14 cellular contexts compared by ENCODE assay signal in genomic region chr12:39127401-39127800, GRCh38.
DNase-seq lines count a peak whose midpoint lies in the region; FAIRE-seq and TF ChIP-seq lines count a peak whose summit lies in the region.
"Had no signal": no experiment of that assay in that cellular context is flagged by ENCODE, and none has a peak within 500 bp of the region (broad histone marks: within the 10 kb centered on the region; RNA-seq: fewer than 3 reads in every experiment).

No MANE protein-coding gene starts in this region.

- 11% methylated on average over 4 of the region's 4 CpGs for WGBS in smooth muscle cell (ENCODE audit: low lambda C conversion rate)

- H3K27ac ChIP-seq in HEK293 (ENCODE audit: extremely low read depth, low read depth, low read length) (no peak overlapping the region), smooth muscle cell (ENCODE audit: low read depth) (peak overlapping the region; percentile 57)
- H3K27ac ChIP-seq: ascending aorta had no signal

- POLR2A ChIA-PET in HEK293 (lab: Yijun Ruan, JAX): no interaction called here

- no peaks in the 10 kb centered on the region for H3K79me2 ChIP-seq in smooth muscle cell (ENCODE audit: low read depth)

- H3F3A ChIP-seq in smooth muscle cell (ENCODE audit: low read depth): no peaks in the 10 kb centered on the region

- DNase-seq in T1000 (lab: John Stamatoyannopoulos, UW): peak; percentile 54
- DNase-seq in glomerular visceral epithelial cell (ENCODE audit: extremely low spot score): peak; percentile 60
- DNase-seq in smooth muscle cell (lab: John Stamatoyannopoulos, UW; ENCODE audit: unreplicated experiment): no peak
- no peak for DNase-seq in activated CD4-positive, alpha-beta T cell treated with anti-CD3 and anti-CD28 coated beads for 4 hours
- DNase-seq in occipital lobe (lab: John Stamatoyannopoulos, UW): no peak
- no peak for DNase-seq in activated naive CD4-positive, alpha-beta T cell (lab: John Stamatoyannopoulos, UW)
- no peak for DNase-seq in GM12892 (ENCODE audit: insufficient read length)
- DNase-seq: activated B cell treated with CpG ODN at 0.5 μM for 24 hours; activated T-cell treated with anti-CD3 and anti-CD28 coated beads, Interleukin-2, amount 50 U/mL, for 24 hours; right cardiac atrium; SHP77 treated with DMSO at 0.1 percent for 48 hours had no signal

- no peak overlapping the region for H3K9ac ChIP-seq in smooth muscle cell (ENCODE audit: low read depth)

- H3K36me3 ChIP-seq in HEK293 (ENCODE audit: control insufficient read depth in 2 of 2, insufficient read depth in 1 of 2, low read length in 2 of 2): no peaks in the 10 kb centered on the region
- no peaks in the 10 kb centered on the region for H3K36me3 ChIP-seq in smooth muscle cell (ENCODE audit: low read depth)
- H3K36me3 ChIP-seq: ascending aorta had no signal

- FAIRE-seq in GM12892 (lab: Jason Lieb, UNC): no peak
- FAIRE-seq: GM12891 had no signal

- no peaks in the 10 kb centered on the region for H3K4me1 ChIP-seq in HEK293 (ENCODE audit: control insufficient read depth, insufficient read depth, low read length)
- no peaks in the 10 kb centered on the region for H3K4me1 ChIP-seq in smooth muscle cell (ENCODE audit: low read depth)
- H3K4me1 ChIP-seq: ascending aorta had no signal

- CTCF ChIA-PET in HEK293 (lab: Yijun Ruan, JAX): interaction anchor here (0.6 to 0.8 kb wide), 2 partner anchors 24 to 192 kb away, joined by 3 to 6 read pairs; no protein-coding TSS in a partner anchor

- TF ChIP-seq CTCF in HEK293 (tag by site-specific recombination; IDR thresholded peaks at IDR 0.05) (no peak), smooth muscle cell (IDR thresholded peaks at IDR 0.05; ENCODE audit: borderline replicate concordance, insufficient read depth, poor library complexity, severe bottlenecking) (no peak)

- peak overlapping the region; percentile 56 for H2AFZ ChIP-seq in smooth muscle cell (ENCODE audit: low read depth)

- H3K9me3 ChIP-seq in HEK293 (ENCODE audit: control insufficient read depth, insufficient read depth, low read depth, low read length) (no peaks in the 10 kb centered on the region), smooth muscle cell (replicated peaks; ENCODE audit: low read depth) (no peaks in the 10 kb centered on the region)
- H3K9me3 ChIP-seq: ascending aorta had no signal

- H3K4me2 ChIP-seq in smooth muscle cell: peak overlapping the region; percentile 66

- TF ChIP-seq POLR2A in GM12892 (IDR thresholded peaks at IDR 0.05; ENCODE audit: low read depth, low read length): no peak

- no peaks in the 10 kb centered on the region for H3K27me3 ChIP-seq in smooth muscle cell (ENCODE audit: low read depth)
- H3K27me3 ChIP-seq: ascending aorta had no signal

- no peaks in the 10 kb centered on the region for H4K20me1 ChIP-seq in smooth muscle cell (ENCODE audit: low read depth)

- H3K4me3 ChIP-seq in HEK293 (ENCODE audit: low read depth, low read length): no peak overlapping the region
- H3K4me3 ChIP-seq in smooth muscle cell: no peak overlapping the region
- H3K4me3 ChIP-seq: ascending aorta had no signal

TF ChIP-seq in HEK293, 187 proteins besides CTCF, POLR2A, EP300 and RAD21 (continues in another document):
- 0 out of 2 replicates have a peak, but pooled peaks have one; percentile 50 for TF ChIP-seq ZNF660 (tag by site-specific recombination; IDR thresholded peaks at IDR 0.05)
- TF ChIP-seq ZNF23 (tag by site-specific recombination; IDR thresholded peaks at IDR 0.05; ENCODE audit: borderline replicate concordance): no peak
- TF ChIP-seq ZNF670 (tag by site-specific recombination; IDR thresholded peaks at IDR 0.05; ENCODE audit: low read depth): no peak
- TF ChIP-seq, protein P1, sequence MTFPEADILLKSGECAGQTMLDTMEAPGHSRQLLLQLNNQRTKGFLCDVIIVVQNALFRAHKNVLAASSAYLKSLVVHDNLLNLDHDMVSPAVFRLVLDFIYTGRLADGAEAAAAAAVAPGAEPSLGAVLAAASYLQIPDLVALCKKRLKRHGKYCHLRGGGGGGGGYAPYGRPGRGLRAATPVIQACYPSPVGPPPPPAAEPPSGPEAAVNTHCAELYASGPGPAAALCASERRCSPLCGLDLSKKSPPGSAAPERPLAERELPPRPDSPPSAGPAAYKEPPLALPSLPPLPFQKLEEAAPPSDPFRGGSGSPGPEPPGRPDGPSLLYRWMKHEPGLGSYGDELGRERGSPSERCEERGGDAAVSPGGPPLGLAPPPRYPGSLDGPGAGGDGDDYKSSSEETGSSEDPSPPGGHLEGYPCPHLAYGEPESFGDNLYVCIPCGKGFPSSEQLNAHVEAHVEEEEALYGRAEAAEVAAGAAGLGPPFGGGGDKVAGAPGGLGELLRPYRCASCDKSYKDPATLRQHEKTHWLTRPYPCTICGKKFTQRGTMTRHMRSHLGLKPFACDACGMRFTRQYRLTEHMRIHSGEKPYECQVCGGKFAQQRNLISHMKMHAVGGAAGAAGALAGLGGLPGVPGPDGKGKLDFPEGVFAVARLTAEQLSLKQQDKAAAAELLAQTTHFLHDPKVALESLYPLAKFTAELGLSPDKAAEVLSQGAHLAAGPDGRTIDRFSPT (tag by site-specific recombination; IDR thresholded peaks at IDR 0.05): no peak
- TF ChIP-seq ZNF600 (tag by site-specific recombination; IDR thresholded peaks at IDR 0.05): peak; percentile 77
- TF ChIP-seq, protein P2, sequence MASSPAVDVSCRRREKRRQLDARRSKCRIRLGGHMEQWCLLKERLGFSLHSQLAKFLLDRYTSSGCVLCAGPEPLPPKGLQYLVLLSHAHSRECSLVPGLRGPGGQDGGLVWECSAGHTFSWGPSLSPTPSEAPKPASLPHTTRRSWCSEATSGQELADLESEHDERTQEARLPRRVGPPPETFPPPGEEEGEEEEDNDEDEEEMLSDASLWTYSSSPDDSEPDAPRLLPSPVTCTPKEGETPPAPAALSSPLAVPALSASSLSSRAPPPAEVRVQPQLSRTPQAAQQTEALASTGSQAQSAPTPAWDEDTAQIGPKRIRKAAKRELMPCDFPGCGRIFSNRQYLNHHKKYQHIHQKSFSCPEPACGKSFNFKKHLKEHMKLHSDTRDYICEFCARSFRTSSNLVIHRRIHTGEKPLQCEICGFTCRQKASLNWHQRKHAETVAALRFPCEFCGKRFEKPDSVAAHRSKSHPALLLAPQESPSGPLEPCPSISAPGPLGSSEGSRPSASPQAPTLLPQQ (tag by site-specific recombination; IDR thresholded peaks at IDR 0.05): peak; percentile 39; the same call in 1 of the 2 replicates
- no peak for TF ChIP-seq ZNF558 (tag by site-specific recombination; IDR thresholded peaks at IDR 0.05)
- TF ChIP-seq, protein P3, sequence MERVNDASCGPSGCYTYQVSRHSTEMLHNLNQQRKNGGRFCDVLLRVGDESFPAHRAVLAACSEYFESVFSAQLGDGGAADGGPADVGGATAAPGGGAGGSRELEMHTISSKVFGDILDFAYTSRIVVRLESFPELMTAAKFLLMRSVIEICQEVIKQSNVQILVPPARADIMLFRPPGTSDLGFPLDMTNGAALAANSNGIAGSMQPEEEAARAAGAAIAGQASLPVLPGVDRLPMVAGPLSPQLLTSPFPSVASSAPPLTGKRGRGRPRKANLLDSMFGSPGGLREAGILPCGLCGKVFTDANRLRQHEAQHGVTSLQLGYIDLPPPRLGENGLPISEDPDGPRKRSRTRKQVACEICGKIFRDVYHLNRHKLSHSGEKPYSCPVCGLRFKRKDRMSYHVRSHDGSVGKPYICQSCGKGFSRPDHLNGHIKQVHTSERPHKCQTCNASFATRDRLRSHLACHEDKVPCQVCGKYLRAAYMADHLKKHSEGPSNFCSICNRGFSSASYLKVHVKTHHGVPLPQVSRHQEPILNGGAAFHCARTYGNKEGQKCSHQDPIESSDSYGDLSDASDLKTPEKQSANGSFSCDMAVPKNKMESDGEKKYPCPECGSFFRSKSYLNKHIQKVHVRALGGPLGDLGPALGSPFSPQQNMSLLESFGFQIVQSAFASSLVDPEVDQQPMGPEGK (tag by site-specific recombination; IDR thresholded peaks at IDR 0.05): 0 out of 2 replicates have a peak, but pooled peaks have one; percentile 15
- TF ChIP-seq ZNF174 (tag by site-specific recombination; IDR thresholded peaks at IDR 0.05): no peak
- peak; percentile 21; the same call in 1 of the 2 replicates for TF ChIP-seq ZNF335 (tag by site-specific recombination; conservative IDR thresholded peaks at IDR 0.05)
- TF ChIP-seq ZNF629 (tag by site-specific recombination; IDR thresholded peaks at IDR 0.05): 0 out of 2 replicates have a peak, but pooled peaks have one; percentile 27
- no peak for TF ChIP-seq TSHZ1 (tag by site-specific recombination; IDR thresholded peaks at IDR 0.05; ENCODE audit: borderline replicate concordance)
- TF ChIP-seq ZNF792 (tag by site-specific recombination; IDR thresholded peaks at IDR 0.05): no peak
- TF ChIP-seq ZNF510 (tag by site-specific recombination; IDR thresholded peaks at IDR 0.05; ENCODE audit: insufficient replicate concordance): no peak
- TF ChIP-seq ZNF184 (tag by site-specific recombination; IDR thresholded peaks at IDR 0.05): no peak
- TF ChIP-seq ZNF350 (tag by site-specific recombination; IDR thresholded peaks at IDR 0.05): no peak
- no peak for TF ChIP-seq ZBTB8A (tag by site-specific recombination; IDR thresholded peaks at IDR 0.05)
- no peak for TF ChIP-seq ZFP37 (tag by site-specific recombination; IDR thresholded peaks at IDR 0.05)

Comparison
In these comparisons a context has a peak if more than half of its experiments do, and no peak if none do; other contexts are left out.
1. DNase-seq: peak in T1000 (single experiment) and glomerular visceral epithelial cell (single experiment); none in smooth muscle cell (single experiment), activated CD4-positive, alpha-beta T cell treated with anti-CD3 and anti-CD28 coated beads for 4 hours (0 of 2), occipital lobe (single experiment), activated naive CD4-positive, alpha-beta T cell (0 of 4) and GM12892 (single experiment).